Comparison of ENCODE assay signal across 1 cellular context in genomic region chr21:46559291-46559983, GRCh38.
TF ChIP-seq lines count a peak whose summit lies in the region.

No MANE protein-coding gene starts in this region.

TF ChIP-seq in SK-N-SH treated with all-trans-retinoic acid at 6 μM for 48 hours, 23 proteins besides CTCF, POLR2A, EP300 and RAD21 (continued from another document):
- TF ChIP-seq, protein P1, sequence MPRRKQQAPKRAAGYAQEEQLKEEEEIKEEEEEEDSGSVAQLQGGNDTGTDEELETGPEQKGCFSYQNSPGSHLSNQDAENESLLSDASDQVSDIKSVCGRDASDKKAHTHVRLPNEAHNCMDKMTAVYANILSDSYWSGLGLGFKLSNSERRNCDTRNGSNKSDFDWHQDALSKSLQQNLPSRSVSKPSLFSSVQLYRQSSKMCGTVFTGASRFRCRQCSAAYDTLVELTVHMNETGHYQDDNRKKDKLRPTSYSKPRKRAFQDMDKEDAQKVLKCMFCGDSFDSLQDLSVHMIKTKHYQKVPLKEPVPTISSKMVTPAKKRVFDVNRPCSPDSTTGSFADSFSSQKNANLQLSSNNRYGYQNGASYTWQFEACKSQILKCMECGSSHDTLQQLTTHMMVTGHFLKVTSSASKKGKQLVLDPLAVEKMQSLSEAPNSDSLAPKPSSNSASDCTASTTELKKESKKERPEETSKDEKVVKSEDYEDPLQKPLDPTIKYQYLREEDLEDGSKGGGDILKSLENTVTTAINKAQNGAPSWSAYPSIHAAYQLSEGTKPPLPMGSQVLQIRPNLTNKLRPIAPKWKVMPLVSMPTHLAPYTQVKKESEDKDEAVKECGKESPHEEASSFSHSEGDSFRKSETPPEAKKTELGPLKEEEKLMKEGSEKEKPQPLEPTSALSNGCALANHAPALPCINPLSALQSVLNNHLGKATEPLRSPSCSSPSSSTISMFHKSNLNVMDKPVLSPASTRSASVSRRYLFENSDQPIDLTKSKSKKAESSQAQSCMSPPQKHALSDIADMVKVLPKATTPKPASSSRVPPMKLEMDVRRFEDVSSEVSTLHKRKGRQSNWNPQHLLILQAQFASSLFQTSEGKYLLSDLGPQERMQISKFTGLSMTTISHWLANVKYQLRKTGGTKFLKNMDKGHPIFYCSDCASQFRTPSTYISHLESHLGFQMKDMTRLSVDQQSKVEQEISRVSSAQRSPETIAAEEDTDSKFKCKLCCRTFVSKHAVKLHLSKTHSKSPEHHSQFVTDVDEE (CRISPR knock-in tag; IDR thresholded peaks at IDR 0.05), result no peak
- no peak for TF ChIP-seq ISL1 (CRISPR knock-in tag; IDR thresholded peaks at IDR 0.05)
- TF ChIP-seq ZNF70 (CRISPR knock-in tag; IDR thresholded peaks at IDR 0.05), result no peak
- TF ChIP-seq TOX (CRISPR knock-in tag; IDR thresholded peaks at IDR 0.05; ENCODE audit: borderline replicate concordance), result no peak
- no peak for TF ChIP-seq GLIS3 (CRISPR knock-in tag; IDR thresholded peaks at IDR 0.05)
- TF ChIP-seq OSR1 (CRISPR knock-in tag; IDR thresholded peaks at IDR 0.05), result no peak
- TF ChIP-seq TCF4 (CRISPR knock-in tag; IDR thresholded peaks at IDR 0.05; ENCODE audit: borderline replicate concordance), result no peak
